Comparison of ENCODE assay signal across 3 cellular contexts in genomic region chr2:21696900-21697299, GRCh38.
"Had no signal": no experiment of that assay in that cellular context is flagged by ENCODE, and none has a peak within 500 bp of the region (broad histone marks: within the 10 kb centered on the region; RNA-seq: fewer than 3 reads in every experiment).

No MANE protein-coding gene starts in this region.

- H3K4me3 ChIP-seq: GM12878 had no signal

- DNase-seq: GDM1, GF-D8 had no signal

- ATAC-seq: GM12878 had no signal
